8 cellular contexts compared by ENCODE assay signal in genomic region chr7:12403287-12404181, GRCh38. TPM values are rescaled to one million over a fixed set of nuclear protein-coding genes. Genes with fewer than 3 reads are reported as not detected.
A peak's percentile ranks its signal among the peaks of the same experiment; 100 is the strongest.
DNase-seq lines count a peak whose midpoint lies in the region; ATAC-seq, FAIRE-seq and TF ChIP-seq lines count a peak whose summit lies in the region.

TSS of gene VWDE (minus strand) at chr7:12403865. CDS start at chr7:12403716, 149 bp downstream.

- ATAC-seq in A549 (peak; percentile 90 to 94), GM19397 (IDR thresholded peaks at IDR 0.05; ENCODE audit: unreplicated experiment) (peak; percentile 78)

- no peaks in the 10 kb centered on the region for H3K79me2 ChIP-seq in SK-N-SH (ENCODE audit: insufficient read depth)

- 0 out of 2 replicates have a peak, but pooled peaks cover 2% of the 10 kb centered on the region for H3K9me2 ChIP-seq in SK-N-SH

- H4K20me1 ChIP-seq in SK-N-SH (ENCODE audit: insufficient read depth): no peaks in the 10 kb centered on the region

- no peaks in the 10 kb centered on the region for H3F3A ChIP-seq in SK-N-SH (replicated peaks; ENCODE audit: insufficient read depth)

- H3K9me3 ChIP-seq in A549 (no peaks in the 10 kb centered on the region), SK-N-SH (no peaks in the 10 kb centered on the region), adrenal gland (replicated peaks in 1 of 3) (no peaks in the 10 kb centered on the region), iPS-18c (ENCODE audit: control insufficient read depth, insufficient read depth, low read length) (no peaks in the 10 kb centered on the region), small intestine (ENCODE audit: control insufficient read depth, low read depth) (no peaks in the 10 kb centered on the region)

- H3K4me2 ChIP-seq in A549 (peak within 1 kb of the TSS; percentile 68), SK-N-SH (peak within 1 kb of the TSS; percentile 75)

- H3K27me3 ChIP-seq in SK-N-SH (ENCODE audit: insufficient read depth): peaks cover 9% of the 10 kb centered on the region; the same call in 1 of the 2 replicates
- H3K27me3 ChIP-seq in adrenal gland: no peaks in the 10 kb centered on the region
- H3K27me3 ChIP-seq in small intestine (ENCODE audit: control insufficient read depth in 2 of 2, insufficient read depth in 2 of 2, low read length in 2 of 2): peaks cover 0 to 2% of the 10 kb centered on the region in 2 donors

- under 1% methylated on average over 35 of the region's 54 CpGs for WGBS in A549 (ENCODE audit: missing lambda C conversion rate)
- WGBS in SK-N-SH (ENCODE audit: low lambda C conversion rate): 3% methylated on average over 38 of the region's 54 CpGs
- 2 to 3% (median 3%) methylated on average over 22 to 54 of the region's 54 CpGs for WGBS in adrenal gland, 4 donors
- 1 to 2% (median 2%) methylated on average over 51 to 54 of the region's 54 CpGs for WGBS in small intestine, 3 donors

- H3K27ac ChIP-seq in A549 (peak within 1 kb of the TSS; percentile 73 to 87), SK-N-SH (ENCODE audit: low read depth in 2 of 2, low read length in 1 of 2) (peak within 1 kb of the TSS in 1 of 2 experiments; percentile 32; a peak in 1 of 4 replicates), adrenal gland (no peak within 1 kb of the TSS), small intestine (ENCODE audit: low read depth in 1 of 2, low read length in 1 of 2) (no peak within 1 kb of the TSS)

- no peak for FAIRE-seq in A549 (lab: Jason Lieb, UNC)
- no peak for FAIRE-seq in small intestine (lab: Jason Lieb, UNC)

- intact Hi-C loops in adrenal gland (cut with DNase I): no loop called here

- H2AFZ ChIP-seq in SK-N-SH (ENCODE audit: low read depth): peak within 1 kb of the TSS; percentile 72

- H3K9ac ChIP-seq in SK-N-SH: no peak within 1 kb of the TSS

- TF ChIP-seq RAD21 in A549 (conservative IDR thresholded peaks at IDR 0.05 in 1 of 2, IDR thresholded peaks at IDR 0.05 in 1 of 2): no peak
- no peak for TF ChIP-seq RAD21 in SK-N-SH (IDR thresholded peaks at IDR 0.05; ENCODE audit: low read length)

- no peaks in the 10 kb centered on the region for H3K4me1 ChIP-seq in A549
- peaks cover 0 to 8% of the 10 kb centered on the region in 2 experiments; a peak in 2 of 4 replicates for H3K4me1 ChIP-seq in SK-N-SH (ENCODE audit: control insufficient read depth in 1 of 2, insufficient read depth in 2 of 2, low read depth in 1 of 2, low read length in 1 of 2)
- no peaks in the 10 kb centered on the region for H3K4me1 ChIP-seq in adrenal gland (replicated peaks in 1 of 2)
- H3K4me1 ChIP-seq in small intestine (ENCODE audit: control insufficient read depth in 2 of 2, insufficient read depth in 1 of 2, low read depth in 1 of 2, low read length in 1 of 2): no peaks in the 10 kb centered on the region

- CTCF ChIA-PET in A549 (lab: Yijun Ruan, JAX) (interaction anchor here (0.9 to 1.2 kb wide), 6 partner anchors 30 to 529 kb away, joined by 3 to 5 read pairs (median 3); partner anchors contain the start of gene TMEM106B), SK-N-SH (lab: Yijun Ruan, JAX) (interaction anchor here (0.5 to 4.4 kb wide), 11 partner anchors 9 to 1359 kb away, joined by 3 to 22 read pairs (median 3); no protein-coding TSS in a partner anchor)

- H3K4me3 ChIP-seq in A549 (peak within 1 kb of the TSS; percentile 67), SK-N-SH (ENCODE audit: low read depth in 2 of 2, low read length in 1 of 2) (peak within 1 kb of the TSS; percentile 59 to 62), adrenal gland (peak within 1 kb of the TSS in 1 of 4 donors; percentile 42), iPS-18c (ENCODE audit: insufficient read depth, low read depth, low read length) (peak within 1 kb of the TSS; percentile 63), small intestine (ENCODE audit: low read depth in 1 of 2, low read length in 2 of 2) (no peak within 1 kb of the TSS)

- no peaks in the 10 kb centered on the region for H3K36me3 ChIP-seq in SK-N-SH (replicated peaks in 1 of 2; ENCODE audit: control insufficient read depth in 1 of 2, insufficient read depth in 2 of 2, low read length in 1 of 2)
- no peaks in the 10 kb centered on the region for H3K36me3 ChIP-seq in adrenal gland (replicated peaks in 1 of 2)
- H3K36me3 ChIP-seq in small intestine (ENCODE audit: control insufficient read depth in 2 of 2, insufficient read depth in 2 of 2, low read length in 2 of 2): no peaks in the 10 kb centered on the region

- TF ChIP-seq EP300 in A549 (IDR thresholded peaks at IDR 0.05) (no peak), SK-N-SH (IDR thresholded peaks at IDR 0.05; ENCODE audit: borderline replicate concordance in 1 of 2, low read depth in 1 of 2, low read length in 1 of 2) (no peak)

- POLR2A ChIA-PET in A549 (lab: Yijun Ruan, JAX): interaction anchor here (0.7 kb wide), 1 partner anchor 33 kb away, joined by 3 read pairs; no protein-coding TSS in a partner anchor
- POLR2A ChIA-PET in SK-N-SH (lab: Yijun Ruan, JAX): no interaction called here

- TF ChIP-seq POLR2A in A549 (IDR thresholded peaks at IDR 0.05; ENCODE audit: low read length): no peak
- no peak for TF ChIP-seq POLR2A in adrenal gland (IDR thresholded peaks at IDR 0.05)

- TF ChIP-seq CTCF in A549 (IDR thresholded peaks at IDR 0.05) (no peak), SK-N-SH (IDR thresholded peaks at IDR 0.05) (no peak), adrenal gland (IDR thresholded peaks at IDR 0.05) (no peak)

- DNase-seq in A549 (ENCODE audit: low read depth in 1 of 2, low spot score in 1 of 2): peak; percentile 61 to 66
- DNase-seq in M059J (ENCODE audit: low read depth): peak; percentile 69
- peak; percentile 80 for DNase-seq in SK-N-SH
- peak in 5 of 7 donors; percentile 2 to 76 (median 17) for DNase-seq in adrenal gland
- peak; percentile 15 for DNase-seq in small intestine
- no peak for DNase-seq in foreskin melanocyte

TF ChIP-seq in A549, 52 proteins besides CTCF, POLR2A, EP300 and RAD21:
- TF ChIP-seq PHF8 (IDR thresholded peaks at IDR 0.05; ENCODE audit: borderline replicate concordance, low read depth) (peak; percentile 32; the same call in 1 of the 2 replicates), ATOH8 (CRISPR knock-in tag; IDR thresholded peaks at IDR 0.05; ENCODE audit: low read depth) (no peak), MAX (IDR thresholded peaks at IDR 0.05) (peak; percentile 53)
TF ChIP-seq in A549: peak in this region for 2.

TF ChIP-seq in SK-N-SH, 30 proteins besides CTCF, POLR2A, EP300 and RAD21:
- no peak for TF ChIP-seq GATA2 (CRISPR knock-in tag; IDR thresholded peaks at IDR 0.05)
- TF ChIP-seq RCOR1 (IDR thresholded peaks at IDR 0.05; ENCODE audit: low read length): 0 out of 2 replicates have a peak, but pooled peaks have one; percentile 4

RNA-seq across cellular contexts. Expression of gene VWDE, which starts in this region (rescaled TPM):
- polyA plus RNA-seq in A549 (2011; rRNA removed): 2.1 and 2.4 TPM in 2 replicates
- polyA plus RNA-seq in A549 (2012; cell fraction: cytosol; rRNA removed): 0.24 and 0.26 TPM in 2 replicates
- polyA plus RNA-seq in A549 (2012; cell fraction: nucleus; rRNA removed): 0.31 and 0.40 TPM in 2 replicates
- polyA plus RNA-seq in A549 (2017; fragmentation: RNase III; extraction: RNeasy Plus Mini Kit Qiagen cat#74134 plus additional on column Dnase treatment): 0.59 to 1.2 TPM (median 0.73 TPM) in 3 replicates
- polyA minus RNA-seq in A549 (2011; rRNA and poly(A)+ RNA removed): 5.5 and 7.2 TPM in 2 replicates
- total RNA-seq in M059J (2014; rRNA removed; shearing (Covaris generic)): 3.2 and 4.4 TPM in 2 replicates
- polyA plus RNA-seq in SK-N-SH (2012; rRNA removed): 0.03 TPM in 1 of 2 replicates, not detected in the other
- under 0.01 and 0.04 TPM in 2 replicates for polyA plus RNA-seq in SK-N-SH (2012; cell fraction: cytosol; rRNA removed)
- polyA plus RNA-seq in SK-N-SH (2012; cell fraction: nucleus; rRNA removed): 0.02 and 0.04 TPM in 2 replicates
- under 1 TPM in 6 of 8 donors, not detected in 2; 0.26 to 0.95 (median 0.48) TPM for total RNA-seq in adrenal gland
- 10 to 100 TPM in 1 of 3 donors, 1 to 10 TPM in 2; 1.4 to 11.1 (median 1.4) TPM for polyA plus RNA-seq in adrenal gland
- under 1 TPM in 1 of 3 donors, not detected in 2; 0.01 TPM for polyA plus RNA-seq in small intestine

Comparison
In these comparisons a context has a peak if more than half of its experiments do, and no peak if none do; other contexts are left out.
1. Peak in DNase-seq, H3K4me3 ChIP-seq and H3K4me2 ChIP-seq in SK-N-SH; RNA of the gene not detected or under 1 TPM.
2. Peak in DNase-seq in small intestine; RNA of the gene not detected or under 1 TPM.
3. H3K27ac ChIP-seq: peak in A549 (2 of 2); none in adrenal gland (0 of 5) and small intestine (0 of 2).
4. H3K4me3 ChIP-seq: peak in A549 (single experiment) and iPS-18c (single experiment); none in small intestine (0 of 2).
5. Of the 12 proteins assayed by ChIP-seq in both A549 and SK-N-SH: peak only in A549: MAX; only in SK-N-SH: RCOR1; in both: none; in neither: 10.